16 cellular contexts compared by ENCODE assay signal in the genomic region with DNA sequence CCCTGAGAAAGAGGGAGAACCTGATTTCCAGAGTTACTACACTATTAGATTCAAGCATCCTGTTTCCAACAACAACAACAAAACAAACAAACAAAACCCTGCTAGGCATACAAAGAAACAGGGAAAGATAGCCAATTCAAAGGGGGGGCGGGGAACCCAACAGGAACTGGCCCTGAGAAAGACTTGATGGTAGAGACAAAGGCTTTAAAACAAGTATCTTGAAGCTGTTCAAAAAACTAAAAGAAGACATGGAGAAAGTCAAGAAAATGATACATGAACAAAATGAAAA.
DNase-seq lines count a peak whose midpoint lies in the region; ATAC-seq, FAIRE-seq and TF ChIP-seq lines count a peak whose summit lies in the region.
"Had no signal": no experiment of that assay in that cellular context is flagged by ENCODE, and none has a peak within 500 bp of the region (broad histone marks: within the 10 kb centered on the region; RNA-seq: fewer than 3 reads in every experiment).

No MANE protein-coding gene starts in this region.

- H3K9me3 ChIP-seq in iPS-18a (ENCODE audit: control insufficient read depth, low read depth, low read length), result no peaks in the 10 kb centered on the region

- H3K36me3 Mint-ChIP-seq in central memory CD8-positive, alpha-beta T cell (ENCODE audit: insufficient read depth), result peaks cover 9% of the 10 kb centered on the region
- peaks cover 14% of the 10 kb centered on the region for H3K36me3 Mint-ChIP-seq in progenitor cell of endocrine pancreas (ENCODE audit: insufficient read depth)

- peaks cover 36% of the 10 kb centered on the region for H3K4me1 ChIP-seq in iPS-18a (ENCODE audit: control insufficient read depth, low read depth, low read length)

- H3K27me3 ChIP-seq in iPS-18a (ENCODE audit: control insufficient read depth, insufficient read depth, low read length), result no peaks in the 10 kb centered on the region

- H3K4me3 ChIP-seq in iPS-18a (ENCODE audit: low read length), result no peak overlapping the region

- H3K4me1 Mint-ChIP-seq in central memory CD8-positive, alpha-beta T cell, result peaks cover 23% of the 10 kb centered on the region
- H3K4me1 Mint-ChIP-seq in progenitor cell of endocrine pancreas (ENCODE audit: low read depth), result peaks cover 29% of the 10 kb centered on the region

- H3K36me3 ChIP-seq in iPS-18a (ENCODE audit: control insufficient read depth, low read depth, low read length), result no peaks in the 10 kb centered on the region

- no peak for ATAC-seq in central memory CD8-positive, alpha-beta T cell (replicated peaks; ENCODE audit: extremely low read depth, poor library complexity, severe bottlenecking)
- ATAC-seq in HG03354 (IDR thresholded peaks at IDR 0.05; ENCODE audit: poor library complexity, severe bottlenecking, unreplicated experiment), result no peak

- TF ChIP-seq CTCF in progenitor cell of endocrine pancreas (IDR thresholded peaks at IDR 0.05; ENCODE audit: unreplicated experiment) (no peak), D721Med (IDR thresholded peaks at IDR 0.05; ENCODE audit: insufficient read depth, missing control alignments) (no peak)

- peak overlapping the region; percentile 54 for H3K9ac ChIP-seq in iPS-18a (ENCODE audit: low read length)

- no peaks in the 10 kb centered on the region for H3K27me3 Mint-ChIP-seq in central memory CD8-positive, alpha-beta T cell
- no peaks in the 10 kb centered on the region for H3K27me3 Mint-ChIP-seq in progenitor cell of endocrine pancreas
- H3K27me3 Mint-ChIP-seq: CD8-positive, alpha-beta memory T cell had no signal

- H3K9me3 Mint-ChIP-seq in central memory CD8-positive, alpha-beta T cell, result peaks cover 6% of the 10 kb centered on the region
- peaks cover 3% of the 10 kb centered on the region for H3K9me3 Mint-ChIP-seq in progenitor cell of endocrine pancreas (ENCODE audit: low read depth)

- peak overlapping the region; percentile 23 for H3K27ac Mint-ChIP-seq in central memory CD8-positive, alpha-beta T cell (ENCODE audit: low read depth)
- peak overlapping the region; percentile 37 for H3K27ac Mint-ChIP-seq in progenitor cell of endocrine pancreas

- no peak overlapping the region for H3K4me3 Mint-ChIP-seq in central memory CD8-positive, alpha-beta T cell
- H3K4me3 Mint-ChIP-seq in progenitor cell of endocrine pancreas (ENCODE audit: low read depth), result no peak overlapping the region
- H3K4me3 Mint-ChIP-seq: CD8-positive, alpha-beta memory T cell had no signal

- DNase-seq in DMS53 (lab: John Stamatoyannopoulos, UW) (peak; percentile 61), DMS53 treated with DMSO at 0.1 percent for 48 hours (lab: John Stamatoyannopoulos, UW; ENCODE audit: unreplicated experiment) (no peak), progenitor cell of endocrine pancreas (ENCODE audit: low spot score, unreplicated experiment) (no peak), NCI-H2227 (lab: John Stamatoyannopoulos, UW; ENCODE audit: unreplicated experiment) (no peak), D721Med (ENCODE audit: insufficient read length, low spot score) (no peak)
- no peak for DNase-seq in central memory CD8-positive, alpha-beta T cell (ENCODE audit: low spot score in 2 of 2)
- DNase-seq: CD8-positive, alpha-beta memory T cell; KBM-7; NCI-H1092 treated with DMSO at 0.1 percent for 48 hours; NCI-H1694; NCI-H774; SHP77 had no signal

- peak overlapping the region; percentile 23 for H3K27ac ChIP-seq in iPS-18a (ENCODE audit: low read length)
- H3K27ac ChIP-seq: 22Rv1 had no signal

- no peak for FAIRE-seq in D721Med (lab: Jason Lieb, UNC)
- FAIRE-seq: RCC 7860 had no signal
